ENCODE assay signal across 1 cellular context in the genomic region with DNA sequence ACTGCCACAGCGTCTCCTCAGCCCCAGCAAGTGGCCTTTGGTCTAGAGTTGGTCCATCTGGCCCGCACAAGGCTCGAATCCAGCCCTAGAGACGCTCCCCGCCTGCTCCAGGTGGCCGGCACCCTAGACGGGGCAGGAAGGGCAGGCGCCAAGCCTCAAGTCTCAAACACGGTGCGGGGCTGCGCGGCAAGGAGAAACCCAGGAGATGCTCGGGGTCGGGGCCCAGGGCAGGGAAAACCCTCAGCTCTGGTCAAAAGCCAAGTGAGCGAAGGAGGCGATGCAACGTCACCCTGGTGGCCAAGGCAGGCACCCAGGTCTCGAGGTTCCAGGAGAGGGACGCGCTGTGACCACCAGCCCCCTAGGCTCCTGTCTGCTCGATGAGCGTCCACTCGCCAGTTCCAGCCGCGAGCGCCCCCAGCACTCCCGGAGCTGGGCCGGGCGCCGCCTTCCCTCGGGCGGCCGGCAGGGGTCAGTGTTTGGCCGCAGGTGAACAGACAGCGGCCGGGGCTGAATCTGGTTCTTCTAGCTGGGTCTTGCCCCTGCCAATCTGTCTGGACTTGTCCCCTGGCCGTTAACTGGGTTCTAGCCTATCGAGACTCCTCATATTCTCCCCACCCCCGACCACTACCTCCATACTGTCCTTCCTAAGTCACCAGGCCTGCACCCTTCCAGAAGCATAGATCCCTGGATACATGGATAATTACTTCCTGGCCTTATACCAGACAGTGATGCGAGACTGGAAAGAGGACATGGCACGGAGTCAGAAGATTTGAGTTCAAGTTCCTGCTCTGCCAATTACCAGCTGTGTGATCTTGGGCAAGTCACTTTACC.
TF ChIP-seq lines count a peak whose summit lies in the region.

No MANE protein-coding gene starts in this region.

TF ChIP-seq in HepG2, 621 proteins besides CTCF, POLR2A, EP300 and RAD21 (continued from another document and continues in another):
- TF ChIP-seq KDM5B (CRISPR knock-in tag; IDR thresholded peaks at IDR 0.05; ENCODE audit: borderline replicate concordance) (peak; percentile 64; the same call in 1 of the 2 replicates), ZNF605 (CRISPR knock-in tag; IDR thresholded peaks at IDR 0.05) (peak; percentile 57; the same call in 1 of the 2 replicates), CBX1 (IDR thresholded peaks at IDR 0.05; ENCODE audit: low read depth) (peak; percentile 58), ZNF264 (CRISPR knock-in tag; IDR thresholded peaks at IDR 0.05) (no peak), KAT8 (CRISPR knock-in tag; IDR thresholded peaks at IDR 0.05) (0 out of 2 replicates have a peak, but pooled peaks have one; percentile 27), EED (CRISPR knock-in tag; IDR thresholded peaks at IDR 0.05) (peak; percentile 91), ZNF142 (CRISPR knock-in tag; IDR thresholded peaks at IDR 0.05) (0 out of 2 replicates have a peak, but pooled peaks have one; percentile 23), GFI1 (CRISPR knock-in tag; IDR thresholded peaks at IDR 0.05; ENCODE audit: borderline replicate concordance) (no peak), MIER2 (CRISPR knock-in tag; IDR thresholded peaks at IDR 0.05) (peak; percentile 59), FOSL1 (CRISPR knock-in tag; IDR thresholded peaks at IDR 0.05; ENCODE audit: borderline replicate concordance) (no peak), ZNF350 (CRISPR knock-in tag; IDR thresholded peaks at IDR 0.05; ENCODE audit: borderline replicate concordance, low read depth) (0 out of 2 replicates have a peak, but pooled peaks have one; percentile 39), HOXA5 (CRISPR knock-in tag; IDR thresholded peaks at IDR 0.05) (peak; percentile 64; the same call in 1 of the 2 replicates), POLR2G (IDR thresholded peaks at IDR 0.05; ENCODE audit: low read depth, low read length) (no peak), SALL2 (CRISPR knock-in tag; IDR thresholded peaks at IDR 0.05) (0 out of 2 replicates have a peak, but pooled peaks have one; percentile 46), AGO1 (IDR thresholded peaks at IDR 0.05; ENCODE audit: low read depth, low read length, poor library complexity, severe bottlenecking) (peak; percentile 72), ZNF788 (CRISPR knock-in tag; IDR thresholded peaks at IDR 0.05; ENCODE audit: borderline replicate concordance) (0 out of 2 replicates have a peak, but pooled peaks have one; percentile 29), ZNF20 (CRISPR knock-in tag; IDR thresholded peaks at IDR 0.05) (no peak), ZNF275 (CRISPR knock-in tag; IDR thresholded peaks at IDR 0.05; ENCODE audit: borderline replicate concordance) (peak; percentile 87; the same call in 1 of the 2 replicates), GABPB1 (CRISPR knock-in tag; IDR thresholded peaks at IDR 0.05) (peak; percentile 65), FOXP4 (CRISPR knock-in tag; IDR thresholded peaks at IDR 0.05) (0 out of 2 replicates have a peak, but pooled peaks have one; percentile 25)
- TF ChIP-seq, protein P1, sequence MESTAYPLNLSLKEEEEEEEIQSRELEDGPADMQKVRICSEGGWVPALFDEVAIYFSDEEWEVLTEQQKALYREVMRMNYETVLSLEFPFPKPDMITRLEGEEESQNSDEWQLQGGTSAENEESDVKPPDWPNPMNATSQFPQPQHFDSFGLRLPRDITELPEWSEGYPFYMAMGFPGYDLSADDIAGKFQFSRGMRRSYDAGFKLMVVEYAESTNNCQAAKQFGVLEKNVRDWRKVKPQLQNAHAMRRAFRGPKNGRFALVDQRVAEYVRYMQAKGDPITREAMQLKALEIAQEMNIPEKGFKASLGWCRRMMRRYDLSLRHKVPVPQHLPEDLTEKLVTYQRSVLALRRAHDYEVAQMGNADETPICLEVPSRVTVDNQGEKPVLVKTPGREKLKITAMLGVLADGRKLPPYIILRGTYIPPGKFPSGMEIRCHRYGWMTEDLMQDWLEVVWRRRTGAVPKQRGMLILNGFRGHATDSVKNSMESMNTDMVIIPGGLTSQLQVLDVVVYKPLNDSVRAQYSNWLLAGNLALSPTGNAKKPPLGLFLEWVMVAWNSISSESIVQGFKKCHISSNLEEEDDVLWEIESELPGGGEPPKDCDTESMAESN (CRISPR knock-in tag; conservative IDR thresholded peaks at IDR 0.05) = peak; percentile 43; the same call in 1 of the 2 replicates
- TF ChIP-seq, protein P2, sequence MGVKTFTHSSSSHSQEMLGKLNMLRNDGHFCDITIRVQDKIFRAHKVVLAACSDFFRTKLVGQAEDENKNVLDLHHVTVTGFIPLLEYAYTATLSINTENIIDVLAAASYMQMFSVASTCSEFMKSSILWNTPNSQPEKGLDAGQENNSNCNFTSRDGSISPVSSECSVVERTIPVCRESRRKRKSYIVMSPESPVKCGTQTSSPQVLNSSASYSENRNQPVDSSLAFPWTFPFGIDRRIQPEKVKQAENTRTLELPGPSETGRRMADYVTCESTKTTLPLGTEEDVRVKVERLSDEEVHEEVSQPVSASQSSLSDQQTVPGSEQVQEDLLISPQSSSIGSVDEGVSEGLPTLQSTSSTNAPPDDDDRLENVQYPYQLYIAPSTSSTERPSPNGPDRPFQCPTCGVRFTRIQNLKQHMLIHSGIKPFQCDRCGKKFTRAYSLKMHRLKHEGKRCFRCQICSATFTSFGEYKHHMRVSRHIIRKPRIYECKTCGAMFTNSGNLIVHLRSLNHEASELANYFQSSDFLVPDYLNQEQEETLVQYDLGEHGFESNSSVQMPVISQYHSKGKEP (CRISPR knock-in tag; IDR thresholded peaks at IDR 0.05) = no peak
- TF ChIP-seq, protein P3, sequence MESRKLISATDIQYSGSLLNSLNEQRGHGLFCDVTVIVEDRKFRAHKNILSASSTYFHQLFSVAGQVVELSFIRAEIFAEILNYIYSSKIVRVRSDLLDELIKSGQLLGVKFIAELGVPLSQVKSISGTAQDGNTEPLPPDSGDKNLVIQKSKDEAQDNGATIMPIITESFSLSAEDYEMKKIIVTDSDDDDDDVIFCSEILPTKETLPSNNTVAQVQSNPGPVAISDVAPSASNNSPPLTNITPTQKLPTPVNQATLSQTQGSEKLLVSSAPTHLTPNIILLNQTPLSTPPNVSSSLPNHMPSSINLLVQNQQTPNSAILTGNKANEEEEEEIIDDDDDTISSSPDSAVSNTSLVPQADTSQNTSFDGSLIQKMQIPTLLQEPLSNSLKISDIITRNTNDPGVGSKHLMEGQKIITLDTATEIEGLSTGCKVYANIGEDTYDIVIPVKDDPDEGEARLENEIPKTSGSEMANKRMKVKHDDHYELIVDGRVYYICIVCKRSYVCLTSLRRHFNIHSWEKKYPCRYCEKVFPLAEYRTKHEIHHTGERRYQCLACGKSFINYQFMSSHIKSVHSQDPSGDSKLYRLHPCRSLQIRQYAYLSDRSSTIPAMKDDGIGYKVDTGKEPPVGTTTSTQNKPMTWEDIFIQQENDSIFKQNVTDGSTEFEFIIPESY (CRISPR knock-in tag; IDR thresholded peaks at IDR 0.05) = no peak
- TF ChIP-seq, protein P4, sequence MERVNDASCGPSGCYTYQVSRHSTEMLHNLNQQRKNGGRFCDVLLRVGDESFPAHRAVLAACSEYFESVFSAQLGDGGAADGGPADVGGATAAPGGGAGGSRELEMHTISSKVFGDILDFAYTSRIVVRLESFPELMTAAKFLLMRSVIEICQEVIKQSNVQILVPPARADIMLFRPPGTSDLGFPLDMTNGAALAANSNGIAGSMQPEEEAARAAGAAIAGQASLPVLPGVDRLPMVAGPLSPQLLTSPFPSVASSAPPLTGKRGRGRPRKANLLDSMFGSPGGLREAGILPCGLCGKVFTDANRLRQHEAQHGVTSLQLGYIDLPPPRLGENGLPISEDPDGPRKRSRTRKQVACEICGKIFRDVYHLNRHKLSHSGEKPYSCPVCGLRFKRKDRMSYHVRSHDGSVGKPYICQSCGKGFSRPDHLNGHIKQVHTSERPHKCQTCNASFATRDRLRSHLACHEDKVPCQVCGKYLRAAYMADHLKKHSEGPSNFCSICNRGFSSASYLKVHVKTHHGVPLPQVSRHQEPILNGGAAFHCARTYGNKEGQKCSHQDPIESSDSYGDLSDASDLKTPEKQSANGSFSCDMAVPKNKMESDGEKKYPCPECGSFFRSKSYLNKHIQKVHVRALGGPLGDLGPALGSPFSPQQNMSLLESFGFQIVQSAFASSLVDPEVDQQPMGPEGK (CRISPR knock-in tag; IDR thresholded peaks at IDR 0.05) = peak; percentile 58
- TF ChIP-seq, protein P5, sequence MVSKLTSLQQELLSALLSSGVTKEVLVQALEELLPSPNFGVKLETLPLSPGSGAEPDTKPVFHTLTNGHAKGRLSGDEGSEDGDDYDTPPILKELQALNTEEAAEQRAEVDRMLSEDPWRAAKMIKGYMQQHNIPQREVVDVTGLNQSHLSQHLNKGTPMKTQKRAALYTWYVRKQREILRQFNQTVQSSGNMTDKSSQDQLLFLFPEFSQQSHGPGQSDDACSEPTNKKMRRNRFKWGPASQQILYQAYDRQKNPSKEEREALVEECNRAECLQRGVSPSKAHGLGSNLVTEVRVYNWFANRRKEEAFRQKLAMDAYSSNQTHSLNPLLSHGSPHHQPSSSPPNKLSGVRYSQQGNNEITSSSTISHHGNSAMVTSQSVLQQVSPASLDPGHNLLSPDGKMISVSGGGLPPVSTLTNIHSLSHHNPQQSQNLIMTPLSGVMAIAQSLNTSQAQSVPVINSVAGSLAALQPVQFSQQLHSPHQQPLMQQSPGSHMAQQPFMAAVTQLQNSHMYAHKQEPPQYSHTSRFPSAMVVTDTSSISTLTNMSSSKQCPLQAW (CRISPR knock-in tag; IDR thresholded peaks at IDR 0.05) = peak; percentile 71
- TF ChIP-seq, protein P6, sequence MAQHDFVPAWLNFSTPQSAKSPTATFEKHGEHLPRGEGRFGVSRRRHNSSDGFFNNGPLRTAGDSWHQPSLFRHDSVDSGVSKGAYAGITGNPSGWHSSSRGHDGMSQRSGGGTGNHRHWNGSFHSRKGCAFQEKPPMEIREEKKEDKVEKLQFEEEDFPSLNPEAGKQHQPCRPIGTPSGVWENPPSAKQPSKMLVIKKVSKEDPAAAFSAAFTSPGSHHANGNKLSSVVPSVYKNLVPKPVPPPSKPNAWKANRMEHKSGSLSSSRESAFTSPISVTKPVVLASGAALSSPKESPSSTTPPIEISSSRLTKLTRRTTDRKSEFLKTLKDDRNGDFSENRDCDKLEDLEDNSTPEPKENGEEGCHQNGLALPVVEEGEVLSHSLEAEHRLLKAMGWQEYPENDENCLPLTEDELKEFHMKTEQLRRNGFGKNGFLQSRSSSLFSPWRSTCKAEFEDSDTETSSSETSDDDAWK (CRISPR knock-in tag; IDR thresholded peaks at IDR 0.05) = no peak
